Comparison of ENCODE assay signal across 11 cellular contexts in genomic region chrX:74450803-74451449, GRCh38. TPM values are rescaled to one million over a fixed set of nuclear protein-coding genes. Genes with fewer than 3 reads are reported as not detected.
A peak's percentile ranks its signal among the peaks of the same experiment; 100 is the strongest.
DNase-seq lines count a peak whose midpoint lies in the region; ATAC-seq lines count a peak whose summit lies in the region.
"Had no signal": no experiment of that assay in that cellular context is flagged by ENCODE, and none has a peak within 500 bp of the region (broad histone marks: within the 10 kb centered on the region; RNA-seq: fewer than 3 reads in every experiment).

No MANE protein-coding gene starts in this region.

- H3K4me3 ChIP-seq in BLaER1 treated with 17β-estradiol and CSF1 and Interleukin-3, amounts not matched to agents 10 nM and 100 nM: no peak overlapping the region
- no peak overlapping the region for H3K4me3 ChIP-seq in mesenchymal stem cell (ENCODE audit: insufficient read depth in 1 of 2, low read depth in 1 of 2, low read length in 2 of 2)
- H3K4me3 ChIP-seq: psoas muscle, tibial nerve had no signal

- H3K9me3 Mint-ChIP-seq in naive thymus-derived CD8-positive, alpha-beta T cell: no peaks in the 10 kb centered on the region

- peaks cover 3% of the 10 kb centered on the region for H3K79me1 ChIP-seq in mesenchymal stem cell (replicated peaks; ENCODE audit: low read length, poor library complexity, severe bottlenecking)

- no peak overlapping the region for H3K4me3 Mint-ChIP-seq in naive thymus-derived CD8-positive, alpha-beta T cell

- no peak overlapping the region for H2BK15ac ChIP-seq in mesenchymal stem cell (ENCODE audit: low read depth, poor library complexity, severe bottlenecking)

- peak overlapping the region in 8 of 11 experiments; percentile 18 to 72 (median 60); a peak in 14 of 22 replicates for H3K27ac ChIP-seq in BLaER1 treated with 17β-estradiol and CSF1 and Interleukin-3, amounts not matched to agents 10 nM and 100 nM
- no peak overlapping the region for H3K27ac ChIP-seq in mesenchymal stem cell (ENCODE audit: low read length, poor library complexity, severe bottlenecking)
- H3K27ac ChIP-seq: psoas muscle had no signal

- no peak overlapping the region for H2BK5ac ChIP-seq in mesenchymal stem cell (ENCODE audit: low read depth, low read length, poor library complexity, severe bottlenecking)

- no peaks in the 10 kb centered on the region for H3K36me3 Mint-ChIP-seq in naive thymus-derived CD8-positive, alpha-beta T cell

- H3K9me3 ChIP-seq in BLaER1 treated with 17β-estradiol and CSF1 and Interleukin-3, amounts not matched to agents 10 nM and 100 nM (replicated peaks in 1 of 11): no peaks in the 10 kb centered on the region
- H3K9me3 ChIP-seq in mesenchymal stem cell (ENCODE audit: control insufficient read depth, low read length): no peaks in the 10 kb centered on the region
- H3K9me3 ChIP-seq: psoas muscle, tibial nerve had no signal

- no peak overlapping the region for H2AFZ ChIP-seq in mesenchymal stem cell (ENCODE audit: low read depth, low read length)

- peaks cover 0 to 10% (median 9%) of the 10 kb centered on the region in 4 donors for H3K4me1 Mint-ChIP-seq in naive thymus-derived CD8-positive, alpha-beta T cell

- H3K27me3 ChIP-seq in BLaER1 treated with 17β-estradiol and CSF1 and Interleukin-3, amounts not matched to agents 10 nM and 100 nM: peaks cover 64 to 93% (median 82%) of the 10 kb centered on the region in 11 experiments
- H3K27me3 ChIP-seq in mesenchymal stem cell (ENCODE audit: control insufficient read depth in 1 of 2, insufficient read depth in 1 of 2, low read length in 2 of 2): peaks cover 0 to 6% of the 10 kb centered on the region in 2 experiments

- ATAC-seq in naive thymus-derived CD8-positive, alpha-beta T cell: no peak
- ATAC-seq in GM21526 (IDR thresholded peaks at IDR 0.05; ENCODE audit: low FRiP score, unreplicated experiment): no peak

- H2AK5ac ChIP-seq in mesenchymal stem cell (ENCODE audit: low read length, severe bottlenecking): peak overlapping the region; percentile 81

- H3K14ac ChIP-seq in mesenchymal stem cell (ENCODE audit: low read length in 2 of 2): no peak overlapping the region

- H3K4ac ChIP-seq in mesenchymal stem cell (ENCODE audit: low read depth in 1 of 2, low read length in 2 of 2): no peak overlapping the region

- POLR2A ChIA-PET in naive thymus-derived CD8-positive, alpha-beta T cell (lab: Charles Lee): no interaction called here

- H3K27me3 Mint-ChIP-seq in naive thymus-derived CD8-positive, alpha-beta T cell: no peaks in the 10 kb centered on the region

- no peak overlapping the region for H3K27ac Mint-ChIP-seq in naive thymus-derived CD8-positive, alpha-beta T cell

- 0% methylated on average over 1 of the region's 1 CpG for WGBS in mesenchymal stem cell

- no peaks in the 10 kb centered on the region for H3K36me3 ChIP-seq in BLaER1 treated with 17β-estradiol and CSF1 and Interleukin-3, amounts not matched to agents 10 nM and 100 nM
- H3K36me3 ChIP-seq in mesenchymal stem cell (ENCODE audit: control insufficient read depth in 1 of 2, insufficient read depth in 2 of 2, low read depth in 1 of 2, low read length in 2 of 2): no peaks in the 10 kb centered on the region
- H3K36me3 ChIP-seq: tibial nerve had no signal

- peaks cover 0 to 3% (median 0%) of the 10 kb centered on the region in 11 experiments; a peak in 3 of 22 replicates for H4K20me1 ChIP-seq in BLaER1 treated with 17β-estradiol and CSF1 and Interleukin-3, amounts not matched to agents 10 nM and 100 nM

- no peak overlapping the region for H3K18ac ChIP-seq in mesenchymal stem cell (ENCODE audit: low read depth in 1 of 2, low read length in 2 of 2)

- H4K8ac ChIP-seq in mesenchymal stem cell (ENCODE audit: low read length): no peak overlapping the region

- H3K23ac ChIP-seq in mesenchymal stem cell (ENCODE audit: low read length in 2 of 2): no peak overlapping the region

- no peak overlapping the region for H2BK12ac ChIP-seq in mesenchymal stem cell (ENCODE audit: low read length in 2 of 2)

- peak; percentile 1 for DNase-seq in KG1 (lab: John Stamatoyannopoulos, UW)
- peak; percentile 75 for DNase-seq in amniotic stem cell (lab: John Stamatoyannopoulos, UW)
- DNase-seq in mesenchymal stem cell: peak; percentile 87
- no peak for DNase-seq in NCI-H1694 treated with DMSO at 0.1 percent for 48 hours (lab: John Stamatoyannopoulos, UW)
- DNase-seq in pons (ENCODE audit: low spot score): no peak
- no peak for DNase-seq in naive thymus-derived CD8-positive, alpha-beta T cell
- DNase-seq: activated CD8-positive, alpha-beta memory T cell treated with anti-CD3 and anti-CD28 coated beads, Interleukin-2, amount 50 U/mL, for 4 hours; psoas muscle had no signal

- peak overlapping the region in 8 of 11 experiments; percentile 4 to 67 (median 43); a peak in 14 of 22 replicates for H3K4me2 ChIP-seq in BLaER1 treated with 17β-estradiol and CSF1 and Interleukin-3, amounts not matched to agents 10 nM and 100 nM
- no peak overlapping the region for H3K4me2 ChIP-seq in mesenchymal stem cell (ENCODE audit: low read length, poor library complexity, severe bottlenecking)

- H3K9ac ChIP-seq in BLaER1 treated with 17β-estradiol and CSF1 and Interleukin-3, amounts not matched to agents 10 nM and 100 nM: peak overlapping the region in 4 of 11 experiments; percentile 11 to 40 (median 36); a peak in 4 of 22 replicates
- peak overlapping the region; percentile 32 for H3K9ac ChIP-seq in mesenchymal stem cell (ENCODE audit: low read length)

- no peak overlapping the region for H2BK120ac ChIP-seq in mesenchymal stem cell (ENCODE audit: low read depth, low read length)

- peaks cover 3 to 29% (median 22%) of the 10 kb centered on the region in 10 experiments for H3K4me1 ChIP-seq in BLaER1 treated with 17β-estradiol and CSF1 and Interleukin-3, amounts not matched to agents 10 nM and 100 nM
- H3K4me1 ChIP-seq in mesenchymal stem cell (ENCODE audit: control insufficient read depth, insufficient read depth, low read depth, low read length): peaks cover 4% of the 10 kb centered on the region
- H3K4me1 ChIP-seq: psoas muscle, tibial nerve had no signal

- no peak overlapping the region for H4K91ac ChIP-seq in mesenchymal stem cell (ENCODE audit: low read length)

RNA-seq across cellular contexts. Expression of gene SLC16A2, which starts 29.6 kb away (rescaled TPM):
- 16.1 TPM for polyA plus RNA-seq in mesenchymal stem cell (2013, experiment 1 of 2)
- polyA plus RNA-seq in mesenchymal stem cell (2013, experiment 2 of 2): 15.5 TPM
- under 1 TPM; 0.44 to 0.65 TPM for total RNA-seq in naive thymus-derived CD8-positive, alpha-beta T cell
- polyA plus RNA-seq in naive thymus-derived CD8-positive, alpha-beta T cell: under 1 TPM; 0.37 to 0.66 (median 0.56) TPM

Comparison
In these comparisons a context has a peak if more than half of its experiments do, and no peak if none do; other contexts are left out.
1. DNase-seq: peak in KG1 (single experiment), amniotic stem cell (single experiment) and mesenchymal stem cell (single experiment); none in NCI-H1694 treated with DMSO at 0.1 percent for 48 hours (single experiment), pons (single experiment) and naive thymus-derived CD8-positive, alpha-beta T cell (0 of 10).